Comparison of ENCODE assay signal across 15 cellular contexts in the genomic region with DNA sequence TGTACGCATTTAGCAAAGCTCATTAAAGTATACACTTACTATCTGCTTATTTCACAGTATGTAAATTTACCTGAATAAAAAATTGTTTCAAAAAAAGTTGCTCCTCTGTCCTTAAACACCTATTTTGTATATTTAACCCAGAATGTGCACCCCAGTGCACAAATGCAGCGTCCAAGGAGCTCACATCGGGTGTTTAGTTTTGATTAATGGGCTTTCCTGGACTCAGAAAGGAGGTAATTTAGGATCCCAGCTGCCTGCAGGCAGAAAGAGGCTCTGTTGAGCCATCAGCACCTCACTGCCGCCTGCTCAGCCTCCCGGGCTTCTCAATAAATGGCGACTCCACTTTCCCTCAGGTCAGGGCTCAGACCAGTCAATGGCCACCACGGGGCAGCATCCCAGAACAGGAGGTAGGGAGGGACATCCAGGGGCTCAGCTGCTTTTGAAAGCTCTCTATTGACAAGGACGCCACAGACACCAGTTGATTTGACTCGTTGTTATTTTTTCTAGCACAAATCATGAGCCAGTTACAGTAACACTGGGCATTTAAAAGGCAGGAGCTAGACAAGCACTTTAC.
DNase-seq lines count a peak whose midpoint lies in the region; ATAC-seq and TF ChIP-seq lines count a peak whose summit lies in the region.
"Had no signal": no experiment of that assay in that cellular context is flagged by ENCODE, and none has a peak within 500 bp of the region (broad histone marks: within the 10 kb centered on the region; RNA-seq: fewer than 3 reads in every experiment).

No MANE protein-coding gene starts in this region.

- no peak overlapping the region for H3K27ac Mint-ChIP-seq in glutamatergic neuron (ENCODE audit: unreplicated experiment)
- H3K27ac Mint-ChIP-seq: stimulated activated naive CD8-positive, alpha-beta T cell treated with anti-CD3 and anti-CD28 coated beads, Interleukin-15, amount 100 ng/mL, for 72 hours had no signal

- no CpG with 5 or more reads among the region's 9 CpGs for WGBS in neuronal stem cell (ENCODE audit: extremely low coverage in 2 of 2, insufficient read length in 2 of 2, insufficient replicate concordance in 1 of 2), 2 donors

- no peaks in the 10 kb centered on the region for H3K79me1 ChIP-seq in neuronal stem cell (ENCODE audit: low read depth, low read length)

- DNase-seq in NCI-H69 (lab: John Stamatoyannopoulos, UW) (peak; percentile 90), glutamatergic neuron (peak; percentile 56), neuronal stem cell (ENCODE audit: low spot score) (peak; percentile 23), colonic mucosa (no peak), retina (no peak)
- DNase-seq: activated naive CD4-positive, alpha-beta T cell; NCI-H1105; NCI-H446 treated with DMSO at 0.1 percent for 48 hours; stimulated activated naive CD8-positive, alpha-beta T cell treated with anti-CD3 and anti-CD28 coated beads, Interleukin-15, amount 100 ng/mL, for 72 hours had no signal

- H3K23ac ChIP-seq in neuronal stem cell (ENCODE audit: low read depth, low read length, poor library complexity): no peak overlapping the region

- H3K4me1 Mint-ChIP-seq in glutamatergic neuron (ENCODE audit: low read depth, unreplicated experiment): peaks cover 8% of the 10 kb centered on the region

- H2BK15ac ChIP-seq in neuronal stem cell (ENCODE audit: low read length): no peak overlapping the region

- no peaks in the 10 kb centered on the region for H3K27me3 Mint-ChIP-seq in glutamatergic neuron (ENCODE audit: unreplicated experiment)
- H3K27me3 Mint-ChIP-seq: IgD-negative memory B cell; stimulated activated naive CD8-positive, alpha-beta T cell treated with anti-CD3 and anti-CD28 coated beads, Interleukin-15, amount 100 ng/mL, for 72 hours had no signal

- H3K9ac ChIP-seq in neuronal stem cell (ENCODE audit: low read depth, low read length, poor library complexity) (no peak overlapping the region), colonic mucosa (ENCODE audit: low read depth in 2 of 2, low read length in 2 of 2) (no peak overlapping the region)
- H3K9ac ChIP-seq: parathyroid adenoma had no signal

- H3K4ac ChIP-seq in neuronal stem cell (ENCODE audit: low read length): no peak overlapping the region

- H2BK120ac ChIP-seq in neuronal stem cell (ENCODE audit: low read depth, low read length): no peak overlapping the region

- no peaks in the 10 kb centered on the region for H3K9me3 Mint-ChIP-seq in glutamatergic neuron (ENCODE audit: unreplicated experiment)
- H3K9me3 Mint-ChIP-seq: IgD-negative memory B cell; stimulated activated naive CD8-positive, alpha-beta T cell treated with anti-CD3 and anti-CD28 coated beads, Interleukin-15, amount 100 ng/mL, for 72 hours had no signal

- no peak overlapping the region for H3K18ac ChIP-seq in neuronal stem cell (ENCODE audit: low read length)

- H3K27ac ChIP-seq in HEK293 (ENCODE audit: extremely low read depth, low read depth, low read length) (no peak overlapping the region; the same call in 1 of the 2 replicates), neuronal stem cell (replicated peaks; ENCODE audit: low read length) (no peak overlapping the region), colonic mucosa (no peak overlapping the region)
- H3K27ac ChIP-seq: parathyroid adenoma had no signal

- no peak overlapping the region for H2AK5ac ChIP-seq in neuronal stem cell (ENCODE audit: low read depth, low read length)

- H3K4me2 ChIP-seq in neuronal stem cell (ENCODE audit: insufficient read depth, low read length, poor library complexity, severe bottlenecking): no peak overlapping the region

- H4K91ac ChIP-seq in neuronal stem cell (ENCODE audit: low read depth, low read length, poor library complexity): no peak overlapping the region

- H3K4me1 ChIP-seq in HEK293 (ENCODE audit: control insufficient read depth, insufficient read depth, low read length): peaks cover 30% of the 10 kb centered on the region
- no peaks in the 10 kb centered on the region for H3K4me1 ChIP-seq in neuronal stem cell (ENCODE audit: control insufficient read depth in 2 of 2, insufficient read depth in 1 of 2, low read depth in 1 of 2, low read length in 2 of 2)
- H3K4me1 ChIP-seq in colonic mucosa: peaks cover 16% of the 10 kb centered on the region

- H3K36me3 ChIP-seq in HEK293 (ENCODE audit: control insufficient read depth in 2 of 2, insufficient read depth in 1 of 2, low read length in 2 of 2): no peaks in the 10 kb centered on the region
- no peaks in the 10 kb centered on the region for H3K36me3 ChIP-seq in neuronal stem cell (replicated peaks in 1 of 2; ENCODE audit: control insufficient read depth in 2 of 2, insufficient read depth in 2 of 2, low read length in 2 of 2)
- no peaks in the 10 kb centered on the region for H3K36me3 ChIP-seq in colonic mucosa

- no peak for ATAC-seq in HG02798 (IDR thresholded peaks at IDR 0.05; ENCODE audit: poor library complexity, unreplicated experiment)
- ATAC-seq: activated CD4-positive, CD25-positive, alpha-beta regulatory T cell treated with anti-CD3 and anti-CD28 coated beads, Interleukin-2, amount 50 U/mL, for 24 hours; Panc1; stimulated activated naive CD8-positive, alpha-beta T cell treated with anti-CD3 and anti-CD28 coated beads, Interleukin-15, amount 100 ng/mL, for 72 hours had no signal

- H3K36me3 Mint-ChIP-seq in glutamatergic neuron (ENCODE audit: unreplicated experiment): no peaks in the 10 kb centered on the region
- H3K36me3 Mint-ChIP-seq: IgD-negative memory B cell had no signal

- POLR2A ChIA-PET in HEK293 (lab: Yijun Ruan, JAX): interaction anchor here (1.2 kb wide), 1 partner anchor 16 kb away, joined by 5 read pairs; no protein-coding TSS in a partner anchor

- H3K27me3 ChIP-seq in neuronal stem cell (ENCODE audit: control insufficient read depth in 3 of 3, insufficient read depth in 3 of 3, low read depth in 1 of 3, low read length in 3 of 3) (no peaks in the 10 kb centered on the region), colonic mucosa (no peaks in the 10 kb centered on the region)

- H3K4me3 Mint-ChIP-seq in glutamatergic neuron (ENCODE audit: unreplicated experiment): no peak overlapping the region
- H3K4me3 Mint-ChIP-seq: stimulated activated naive CD8-positive, alpha-beta T cell treated with anti-CD3 and anti-CD28 coated beads, Interleukin-15, amount 100 ng/mL, for 72 hours had no signal

- no peak overlapping the region for H4K8ac ChIP-seq in neuronal stem cell (ENCODE audit: low read depth, low read length)

- H2BK12ac ChIP-seq in neuronal stem cell (ENCODE audit: low read length): no peak overlapping the region

- CTCF ChIA-PET in HEK293 (lab: Yijun Ruan, JAX): interaction anchor here (0.6 to 1.6 kb wide), 11 partner anchors 15 to 834 kb away, joined by 3 to 7 read pairs (median 3); no protein-coding TSS in a partner anchor

- no peak overlapping the region for H2BK5ac ChIP-seq in neuronal stem cell (ENCODE audit: low read length)

- H3K4me3 ChIP-seq in HEK293 (ENCODE audit: low read depth, low read length) (no peak overlapping the region), neuronal stem cell (ENCODE audit: low read length in 2 of 2) (no peak overlapping the region), colonic mucosa (no peak overlapping the region)

- H3K14ac ChIP-seq in neuronal stem cell (ENCODE audit: low read length): no peak overlapping the region

- H3K9me3 ChIP-seq in HEK293 (ENCODE audit: control insufficient read depth, insufficient read depth, low read depth, low read length) (no peaks in the 10 kb centered on the region), neuronal stem cell (replicated peaks in 1 of 2; ENCODE audit: control insufficient read depth in 2 of 2, insufficient read depth in 1 of 2, low read depth in 1 of 2, low read length in 2 of 2) (no peaks in the 10 kb centered on the region), colonic mucosa (no peaks in the 10 kb centered on the region)

- H2AFZ ChIP-seq in neuronal stem cell (ENCODE audit: low read length): peak overlapping the region; percentile 17
- H2AFZ ChIP-seq: parathyroid adenoma had no signal

- intact Hi-C loops in colonic mucosa (cut with DNase I): no loop called here

- TF ChIP-seq CTCF in HEK293 (tag by site-specific recombination; IDR thresholded peaks at IDR 0.05): no peak
- TF ChIP-seq CTCF in glutamatergic neuron (IDR thresholded peaks at IDR 0.05; ENCODE audit: partially characterized antibody, unreplicated experiment): no peak
- TF ChIP-seq CTCF in colonic mucosa (IDR thresholded peaks at IDR 0.05): no peak

TF ChIP-seq in HEK293, 187 proteins besides CTCF, POLR2A, EP300 and RAD21:
- no peak for TF ChIP-seq ZBTB17 (tag by site-specific recombination; IDR thresholded peaks at IDR 0.05)
- TF ChIP-seq GFI1B (tag by site-specific recombination; IDR thresholded peaks at IDR 0.05): no peak
- peak; percentile 42; the same call in 1 of the 2 replicates for TF ChIP-seq FEZF1 (tag by site-specific recombination; IDR thresholded peaks at IDR 0.05)
- TF ChIP-seq SCRT1 (tag by site-specific recombination; IDR thresholded peaks at IDR 0.05; ENCODE audit: borderline replicate concordance): peak; percentile 32; the same call in 1 of the 2 replicates
- TF ChIP-seq SCRT2 (tag by site-specific recombination; IDR thresholded peaks at IDR 0.05): peak; percentile 87
- TF ChIP-seq TRIM28 (IDR thresholded peaks at IDR 0.05; ENCODE audit: borderline replicate concordance, low read length): peak; percentile 34; the same call in 1 of the 2 replicates

Comparison
In these comparisons a context has a peak if more than half of its experiments do, and no peak if none do; other contexts are left out.
1. DNase-seq: peak in NCI-H69 (single experiment), glutamatergic neuron (single experiment) and neuronal stem cell (single experiment); none in colonic mucosa (single experiment) and retina (single experiment).